Comparison of ENCODE assay signal across 20 cellular contexts in the genomic region with DNA sequence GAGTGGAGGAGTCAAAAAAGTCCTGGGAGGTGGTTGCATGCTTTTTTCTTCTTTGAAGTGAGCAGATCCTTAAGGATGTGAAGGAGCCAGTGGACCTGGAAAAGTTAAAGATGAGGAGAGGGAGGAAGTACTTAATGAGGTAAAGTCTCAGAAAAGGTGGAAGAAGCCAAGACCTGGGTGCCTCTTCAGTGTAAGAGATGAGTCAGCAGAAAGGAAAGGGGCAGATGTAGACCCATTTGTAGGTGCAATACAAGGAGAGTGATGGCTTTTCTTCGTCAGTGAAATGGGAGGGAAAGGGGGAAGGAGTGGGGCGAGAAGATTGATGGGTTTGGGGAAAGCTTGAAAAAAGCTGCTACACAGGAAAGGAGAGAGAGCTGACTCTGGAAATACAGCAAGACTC.
DNase-seq lines count a peak whose midpoint lies in the region; ATAC-seq, FAIRE-seq and TF ChIP-seq lines count a peak whose summit lies in the region.
"Had no signal": no experiment of that assay in that cellular context is flagged by ENCODE, and none has a peak within 500 bp of the region (broad histone marks: within the 10 kb centered on the region; RNA-seq: fewer than 3 reads in every experiment).

No MANE protein-coding gene starts in this region.

- POLR2A ChIA-PET in A549 (lab: Yijun Ruan, JAX): no interaction called here
- POLR2A ChIA-PET in HEK293 (lab: Yijun Ruan, JAX): no interaction called here

- ATAC-seq in A549 (no peak), HG03521 (IDR thresholded peaks at IDR 0.05; ENCODE audit: unreplicated experiment) (no peak)
- ATAC-seq: CD8-positive, alpha-beta T cell had no signal

- TF ChIP-seq RAD21 in A549 (conservative IDR thresholded peaks at IDR 0.05 in 1 of 2, IDR thresholded peaks at IDR 0.05 in 1 of 2): no peak

- H3K4me1 ChIP-seq in A549 (no peaks in the 10 kb centered on the region), HEK293 (ENCODE audit: control insufficient read depth, insufficient read depth, low read length) (no peaks in the 10 kb centered on the region), endodermal cell (ENCODE audit: control insufficient read depth, insufficient read depth, low read length) (peaks cover under 1% of the 10 kb centered on the region)
- H3K4me1 ChIP-seq: BLaER1, Caco-2, HAP-1 had no signal

- TF ChIP-seq POLR2A in A549 (IDR thresholded peaks at IDR 0.05; ENCODE audit: low read length): no peak

- H3K4me3 ChIP-seq in A549 (no peak overlapping the region), HEK293 (ENCODE audit: low read depth, low read length) (no peak overlapping the region), endodermal cell (ENCODE audit: low read length) (no peak overlapping the region)
- H3K4me3 ChIP-seq: BLaER1, HAP-1 had no signal

- no peak overlapping the region for H3K27ac ChIP-seq in A549
- H3K27ac ChIP-seq in HEK293 (ENCODE audit: extremely low read depth, low read depth, low read length): no peak overlapping the region
- H3K27ac ChIP-seq in endodermal cell (ENCODE audit: low read depth, low read length): no peak overlapping the region
- H3K27ac ChIP-seq: BLaER1, C4-2B had no signal

- CTCF ChIA-PET in A549 (lab: Yijun Ruan, JAX): no interaction called here
- CTCF ChIA-PET in HEK293 (lab: Yijun Ruan, JAX): no interaction called here

- no peak for TF ChIP-seq EP300 in A549 (IDR thresholded peaks at IDR 0.05)

- H3K36me3 ChIP-seq in HEK293 (ENCODE audit: control insufficient read depth in 2 of 2, insufficient read depth in 1 of 2, low read length in 2 of 2) (no peaks in the 10 kb centered on the region), endodermal cell (ENCODE audit: control insufficient read depth, insufficient read depth, low read length) (no peaks in the 10 kb centered on the region)
- H3K36me3 ChIP-seq: BLaER1, HAP-1 had no signal

- H3K27me3 ChIP-seq in endodermal cell (ENCODE audit: control insufficient read depth, insufficient read depth, low read length, poor library complexity, severe bottlenecking): no peaks in the 10 kb centered on the region
- H3K27me3 ChIP-seq: BLaER1 had no signal

- WGBS in A549 (ENCODE audit: missing lambda C conversion rate): 72% methylated on average over 2 of the region's 2 CpGs
- 89 to 90% methylated on average over 2 of the region's 2 CpGs for WGBS in endodermal cell (ENCODE audit: insufficient coverage in 1 of 2, insufficient read length in 1 of 2), 2 experiments

- no peaks in the 10 kb centered on the region for H3K36me3 Mint-ChIP-seq in endodermal cell (ENCODE audit: low read depth)

- H3K9me3 Mint-ChIP-seq in endodermal cell: no peaks in the 10 kb centered on the region
- H3K9me3 Mint-ChIP-seq: CD4-positive, CD25-positive, alpha-beta regulatory T cell; CD8-positive, alpha-beta T cell had no signal

- H3K27ac Mint-ChIP-seq in endodermal cell: no peak overlapping the region
- H3K27ac Mint-ChIP-seq: B cell; CD4-positive, CD25-positive, alpha-beta regulatory T cell; CD8-positive, alpha-beta T cell had no signal

- H3K27me3 Mint-ChIP-seq in endodermal cell (ENCODE audit: insufficient read depth): no peaks in the 10 kb centered on the region
- H3K27me3 Mint-ChIP-seq: B cell; CD4-positive, CD25-positive, alpha-beta regulatory T cell had no signal

- no peak for FAIRE-seq in A549 (lab: Jason Lieb, UNC)
- FAIRE-seq: G401.6, GM12892, GM19239, H54 had no signal

- no peak overlapping the region for H3K4me2 ChIP-seq in A549
- H3K4me2 ChIP-seq: BLaER1 had no signal

- H3K9ac ChIP-seq in endodermal cell (ENCODE audit: extremely low read depth, low read length, poor library complexity, severe bottlenecking): no peak overlapping the region
- H3K9ac ChIP-seq: BLaER1 had no signal

- H3K9me3 ChIP-seq in A549: no peaks in the 10 kb centered on the region
- H3K9me3 ChIP-seq in HEK293 (ENCODE audit: control insufficient read depth, insufficient read depth, low read depth, low read length): no peaks in the 10 kb centered on the region
- H3K9me3 ChIP-seq in endodermal cell (ENCODE audit: control insufficient read depth, low read length): no peaks in the 10 kb centered on the region
- H3K9me3 ChIP-seq: BLaER1, Caco-2, HAP-1 had no signal

- H3K4me3 Mint-ChIP-seq in endodermal cell: no peak overlapping the region
- H3K4me3 Mint-ChIP-seq: B cell; CD4-positive, CD25-positive, alpha-beta regulatory T cell; CD8-positive, alpha-beta T cell had no signal

- DNase-seq in A549 (ENCODE audit: low read depth in 1 of 2, low spot score in 1 of 2) (no peak), endodermal cell (peak; percentile 17), ureter (ENCODE audit: low spot score) (peak; percentile 19), NOMO-1 treated with DMSO at 0.1 percent for 48 hours (lab: John Stamatoyannopoulos, UW; ENCODE audit: unreplicated experiment) (no peak)
- DNase-seq: Caco-2; CD4-positive, CD25-positive, alpha-beta regulatory T cell; CD8-positive, alpha-beta T cell; DMS153; DND-41; GOT3 had no signal

- TF ChIP-seq CTCF in A549 (IDR thresholded peaks at IDR 0.05) (no peak), HEK293 (tag by site-specific recombination; IDR thresholded peaks at IDR 0.05) (no peak), endodermal cell (conservative IDR thresholded peaks at IDR 0.05) (no peak)

- H3K4me1 Mint-ChIP-seq in endodermal cell: peaks cover 5% of the 10 kb centered on the region
- H3K4me1 Mint-ChIP-seq: B cell had no signal

TF ChIP-seq in A549, 52 proteins besides CTCF, POLR2A, EP300 and RAD21:
- TF ChIP-seq MAFK (IDR thresholded peaks at IDR 0.05; ENCODE audit: partially characterized antibody): peak; percentile 84
- TF ChIP-seq BCL3 (IDR thresholded peaks at IDR 0.05): no peak

TF ChIP-seq in HEK293, 187 proteins besides CTCF, POLR2A, EP300 and RAD21:
- TF ChIP-seq PBX3 (CRISPR knock-in tag; IDR thresholded peaks at IDR 0.05) (no peak), PRDM1 (tag by site-specific recombination; IDR thresholded peaks at IDR 0.05) (0 out of 2 replicates have a peak, but pooled peaks have one; percentile 13)

Comparison
In these comparisons a context has a peak if more than half of its experiments do, and no peak if none do; other contexts are left out.
1. DNase-seq: peak in endodermal cell (single experiment) and ureter (single experiment); none in A549 (0 of 2) and NOMO-1 treated with DMSO at 0.1 percent for 48 hours (single experiment).